ENCODE assay signal across 29 cellular contexts in genomic region chr3:195553268-195553667, GRCh38. TPM values are rescaled to one million over a fixed set of nuclear protein-coding genes. Genes with fewer than 3 reads are reported as not detected.
DNase-seq lines count a peak whose midpoint lies in the region; ATAC-seq, FAIRE-seq and TF ChIP-seq lines count a peak whose summit lies in the region.
"Had no signal": no experiment of that assay in that cellular context is flagged by ENCODE, and none has a peak within 500 bp of the region (broad histone marks: within the 10 kb centered on the region; RNA-seq: fewer than 3 reads in every experiment).

No MANE protein-coding gene starts in this region.

- no peak overlapping the region for H3K4me2 ChIP-seq in K562 (ENCODE audit: insufficient read depth, low read length)

- no peak for ATAC-seq in activated T-cell treated with anti-CD3 and anti-CD28 coated beads, Interleukin-2, amount 50 U/mL, for 4 hours
- no peak for ATAC-seq in K562
- no peak for ATAC-seq in GM21723 (IDR thresholded peaks at IDR 0.05; ENCODE audit: unreplicated experiment)
- no peak for ATAC-seq in mucosa of descending colon
- ATAC-seq in activated CD8-positive, alpha-beta memory T cell treated with anti-CD3 and anti-CD28 coated beads, Interleukin-2, amount 10 ng/mL, durations not matched to agents 7 days and 5 days = no peak
- ATAC-seq: activated CD4-positive, CD25-positive, alpha-beta regulatory T cell treated with anti-CD3 and anti-CD28 coated beads, Interleukin-2, amount 50 U/mL, for 24 hours; pancreas; PC-3; Right ventricle myocardium inferior had no signal

- 16% methylated on average over 7 of the region's 7 CpGs for WGBS in K562 (ENCODE audit: insufficient coverage, low coverage, missing lambda C conversion rate)

- H3K4me1 Mint-ChIP-seq in activated T-cell treated with anti-CD3 and anti-CD28 coated beads, Interleukin-2, amount 50 U/mL, for 24 hours (ENCODE audit: low read depth) = peaks cover 71% of the 10 kb centered on the region
- peaks cover 71% of the 10 kb centered on the region for H3K4me1 Mint-ChIP-seq in activated T-cell treated with anti-CD3 and anti-CD28 coated beads, Interleukin-2, amount 50 U/mL, for 4 hours (ENCODE audit: low read depth)
- H3K4me1 Mint-ChIP-seq in Caco-2 (ENCODE audit: low read depth, unreplicated experiment) (peaks cover 50% of the 10 kb centered on the region), osteocyte (ENCODE audit: unreplicated experiment) (no peaks in the 10 kb centered on the region)
- peaks cover 46% of the 10 kb centered on the region for H3K4me1 Mint-ChIP-seq in activated CD8-positive, alpha-beta memory T cell treated with anti-CD3 and anti-CD28 coated beads, Interleukin-2, amount 10 ng/mL, durations not matched to agents 7 days and 5 days

- H4K20me1 ChIP-seq in K562 (replicated peaks; ENCODE audit: control insufficient read depth, insufficient read depth, low read length) = no peaks in the 10 kb centered on the region

- H3K9me3 ChIP-seq in Caco-2 = no peaks in the 10 kb centered on the region
- no peaks in the 10 kb centered on the region for H3K9me3 ChIP-seq in K562 (replicated peaks; ENCODE audit: control insufficient read depth, insufficient read depth, low read depth, low read length)
- H3K9me3 ChIP-seq in mucosa of descending colon = no peaks in the 10 kb centered on the region
- H3K9me3 ChIP-seq: adrenal gland, HAP-1, pancreas, upper lobe of left lung had no signal

- in situ Hi-C loops in K562 (cut with MboI) = no loop called here

- H3K27me3 ChIP-seq in Caco-2 (replicated peaks; ENCODE audit: control insufficient read depth, insufficient read depth, low read length) (no peaks in the 10 kb centered on the region), K562 (ENCODE audit: control insufficient read depth in 2 of 2, insufficient read depth in 2 of 2, low read length in 2 of 2) (peaks cover 4 to 17% of the 10 kb centered on the region in 2 experiments; a peak in 2 of 5 replicates)
- H3K27me3 ChIP-seq: adrenal gland, pancreas, upper lobe of left lung had no signal

- no peaks in the 10 kb centered on the region for H3K36me3 Mint-ChIP-seq in activated T-cell treated with anti-CD3 and anti-CD28 coated beads, Interleukin-2, amount 50 U/mL, for 24 hours (ENCODE audit: low read depth)
- H3K36me3 Mint-ChIP-seq in activated T-cell treated with anti-CD3 and anti-CD28 coated beads, Interleukin-2, amount 50 U/mL, for 4 hours (ENCODE audit: insufficient read depth) = no peaks in the 10 kb centered on the region
- H3K36me3 Mint-ChIP-seq in Caco-2 (ENCODE audit: insufficient read depth, unreplicated experiment) = peaks cover 20% of the 10 kb centered on the region
- H3K36me3 Mint-ChIP-seq in osteocyte (ENCODE audit: unreplicated experiment) = no peaks in the 10 kb centered on the region
- no peaks in the 10 kb centered on the region for H3K36me3 Mint-ChIP-seq in activated CD8-positive, alpha-beta memory T cell treated with anti-CD3 and anti-CD28 coated beads, Interleukin-2, amount 10 ng/mL, durations not matched to agents 7 days and 5 days
- H3K36me3 Mint-ChIP-seq: brain had no signal

- H3K36me3 ChIP-seq in Caco-2 (ENCODE audit: control insufficient read depth, insufficient read depth, low read length) (no peaks in the 10 kb centered on the region), K562 (ENCODE audit: control insufficient read depth, insufficient read depth, low read length) (no peaks in the 10 kb centered on the region), mucosa of descending colon (ENCODE audit: low read depth) (no peaks in the 10 kb centered on the region)
- H3K36me3 ChIP-seq: adrenal gland, HAP-1, pancreas, upper lobe of left lung had no signal

- H3K27ac ChIP-seq in K562 (ENCODE audit: extremely low read depth, low read depth, low read length) = no peak overlapping the region
- H3K27ac ChIP-seq: adrenal gland, pancreas, upper lobe of left lung had no signal

- no peak overlapping the region for H3K4me3 ChIP-seq in Caco-2 (ENCODE audit: low read depth, low read length)
- H3K4me3 ChIP-seq in K562 = no peak overlapping the region
- H3K4me3 ChIP-seq in mucosa of descending colon = no peak overlapping the region
- H3K4me3 ChIP-seq: adrenal gland, HAP-1, pancreas, skin epidermis, upper lobe of left lung had no signal

- H3K79me2 ChIP-seq in K562 (ENCODE audit: control insufficient read depth, insufficient read depth, low read length) = no peaks in the 10 kb centered on the region

- no peaks in the 10 kb centered on the region for H3K9me1 ChIP-seq in K562 (ENCODE audit: control insufficient read depth, insufficient read depth, low read length)

- intact Hi-C loops in Caco-2 (cut with micrococcal nuclease; ENCODE audit: unreplicated experiment) = no loop called here
- intact Hi-C loops in K562 (cut with micrococcal nuclease) = no loop called here
- intact Hi-C loops in mucosa of descending colon (cut with DNase I, micrococcal nuclease) = no loop called here

- H3K27me3 Mint-ChIP-seq in activated T-cell treated with anti-CD3 and anti-CD28 coated beads, Interleukin-2, amount 50 U/mL, for 24 hours = no peaks in the 10 kb centered on the region
- H3K27me3 Mint-ChIP-seq in activated T-cell treated with anti-CD3 and anti-CD28 coated beads, Interleukin-2, amount 50 U/mL, for 4 hours (ENCODE audit: low read depth) = no peaks in the 10 kb centered on the region
- H3K27me3 Mint-ChIP-seq in Caco-2 (ENCODE audit: insufficient read depth, unreplicated experiment) = no peaks in the 10 kb centered on the region
- peaks cover 35% of the 10 kb centered on the region for H3K27me3 Mint-ChIP-seq in osteocyte (ENCODE audit: unreplicated experiment)
- peaks cover 3% of the 10 kb centered on the region for H3K27me3 Mint-ChIP-seq in activated CD8-positive, alpha-beta memory T cell treated with anti-CD3 and anti-CD28 coated beads, Interleukin-2, amount 10 ng/mL, durations not matched to agents 7 days and 5 days
- H3K27me3 Mint-ChIP-seq: IgD-negative memory B cell had no signal

- TF ChIP-seq EP300 in K562 (IDR thresholded peaks at IDR 0.05; ENCODE audit: low read length) = no peak

- H3K4me3 Mint-ChIP-seq in activated T-cell treated with anti-CD3 and anti-CD28 coated beads, Interleukin-2, amount 50 U/mL, for 24 hours = no peak overlapping the region
- H3K4me3 Mint-ChIP-seq in activated T-cell treated with anti-CD3 and anti-CD28 coated beads, Interleukin-2, amount 50 U/mL, for 4 hours = no peak overlapping the region
- no peak overlapping the region for H3K4me3 Mint-ChIP-seq in Caco-2 (ENCODE audit: unreplicated experiment)
- no peak overlapping the region for H3K4me3 Mint-ChIP-seq in osteocyte (ENCODE audit: unreplicated experiment)
- H3K4me3 Mint-ChIP-seq in activated CD8-positive, alpha-beta memory T cell treated with anti-CD3 and anti-CD28 coated beads, Interleukin-2, amount 10 ng/mL, durations not matched to agents 7 days and 5 days = no peak overlapping the region
- H3K4me3 Mint-ChIP-seq: activated T-helper 1 cell treated with anti-CD3 and anti-CD28 coated beads, Interleukin-12 subunit alpha, Interleukin-12 subunit beta, Interleukin-2, Interleukin-4 antibody, amounts not matched to agents 30 ng/mL and 10 ng/mL and 1 ng/mL, durations not matched to agents 14 hours and 24 hours and 36 hours; brain; IgD-negative memory B cell had no signal

- no peak for TF ChIP-seq POLR2A in K562 (conservative IDR thresholded peaks at IDR 0.05)

- POLR2A ChIA-PET in Caco-2 (lab: Charles Lee) = interaction anchor here (1.2 kb wide), 1 partner anchor 10 kb away, joined by 6 read pairs; the partner anchor contains the start of gene PPP1R2
- POLR2A ChIA-PET in K562 (lab: Yijun Ruan, JAX) = interaction anchor here (1.7 kb wide), 1 partner anchor 11 kb away, joined by 8 read pairs; the partner anchor contains the start of gene PPP1R2

- BruUV-seq in Caco-2 (replicated peaks; lab: Mats Ljungman, UMichigan) (no TSS peak), K562 (replicated peaks; lab: Mats Ljungman, UMichigan) (no TSS peak)

- FAIRE-seq in K562 (lab: Jason Lieb, UNC) = no peak
- FAIRE-seq: kidney, pancreas had no signal

- H3K4me1 ChIP-seq in Caco-2 (peaks cover 48% of the 10 kb centered on the region), K562 (replicated peaks in 1 of 2; ENCODE audit: control insufficient read depth in 2 of 2, insufficient read depth in 2 of 2, low read length in 2 of 2) (peaks cover 0 to 3% of the 10 kb centered on the region in 2 experiments; a peak in 1 of 5 replicates), mucosa of descending colon (ENCODE audit: low read depth) (peaks cover 40% of the 10 kb centered on the region)

- CTCF ChIA-PET in Caco-2 (lab: Charles Lee) = no interaction called here
- CTCF ChIA-PET in K562 (lab: Yijun Ruan, JAX; ENCODE audit: low intra/inter-chr PET ratio) = no interaction called here
- CTCF ChIA-PET in activated CD8-positive, alpha-beta memory T cell treated with anti-CD3 and anti-CD28 coated beads, Interleukin-2, amount 10 ng/mL, durations not matched to agents 7 days and 5 days (lab: Charles Lee) = interaction anchor here (1.2 kb wide), 3 partner anchors 282 to 341 kb away, joined by 3 read pairs; partner anchors contain the start of gene XXYLT1

- no peak for TF ChIP-seq RAD21 in K562 (CRISPR knock-in tag; conservative IDR thresholded peaks at IDR 0.05 in 1 of 2, IDR thresholded peaks at IDR 0.05 in 1 of 2)

- no peak for TF ChIP-seq CTCF in Caco-2 (IDR thresholded peaks at IDR 0.05; ENCODE audit: insufficient read depth in 1 of 2, low read depth in 1 of 2, low read length in 1 of 2, severe bottlenecking in 1 of 2, unreplicated experiment in 1 of 2)
- TF ChIP-seq CTCF in K562 (IDR thresholded peaks at IDR 0.05 in 2 of 3, conservative IDR thresholded peaks at IDR 0.05 in 1 of 3; ENCODE audit: insufficient read depth in 2 of 3, low read depth in 1 of 3, low read length in 3 of 3) = no peak
- no peak for TF ChIP-seq CTCF in osteocyte (IDR thresholded peaks at IDR 0.05)
- TF ChIP-seq CTCF in mucosa of descending colon (IDR thresholded peaks at IDR 0.05) = no peak

- peak overlapping the region; percentile 80 for H3K27ac Mint-ChIP-seq in activated T-cell treated with anti-CD3 and anti-CD28 coated beads, Interleukin-2, amount 50 U/mL, for 24 hours
- H3K27ac Mint-ChIP-seq in Caco-2 (ENCODE audit: unreplicated experiment) = peak overlapping the region; percentile 54
- no peak overlapping the region for H3K27ac Mint-ChIP-seq in osteocyte (ENCODE audit: unreplicated experiment)
- H3K27ac Mint-ChIP-seq in activated CD8-positive, alpha-beta memory T cell treated with anti-CD3 and anti-CD28 coated beads, Interleukin-2, amount 10 ng/mL, durations not matched to agents 7 days and 5 days = no peak overlapping the region

- DNase-seq in activated T-cell treated with anti-CD3 and anti-CD28 coated beads, Interleukin-2, amount 50 U/mL, for 24 hours = no peak
- no peak for DNase-seq in activated T-cell treated with anti-CD3 and anti-CD28 coated beads, Interleukin-2, amount 50 U/mL, for 4 hours
- DNase-seq in Caco-2 (no peak), K562 (ENCODE audit: extremely low read depth in 1 of 4, low spot score in 3 of 4) (no peak), osteocyte (ENCODE audit: extremely low spot score, unreplicated experiment) (peak; percentile 42), mucosa of descending colon (no peak)
- no peak for DNase-seq in activated CD8-positive, alpha-beta memory T cell treated with anti-CD3 and anti-CD28 coated beads, Interleukin-2, amount 10 ng/mL, durations not matched to agents 7 days and 5 days
- DNase-seq: adrenal gland, Calu3, DMS79 treated with DMSO at 0.1 percent for 48 hours, kidney, midbrain, NCI-H1092, NCI-H187, NCI-H2171, NCI-H510A treated with DMSO at 0.1 percent for 48 hours, pancreas, PC-3, retina, upper lobe of left lung had no signal

- 0 out of 2 replicates have a peak overlapping the region, but pooled peaks have one; percentile 9 for H2AFZ ChIP-seq in K562 (ENCODE audit: low read depth, low read length)

- no peaks in the 10 kb centered on the region for H3K9me3 Mint-ChIP-seq in activated T-cell treated with anti-CD3 and anti-CD28 coated beads, Interleukin-2, amount 50 U/mL, for 24 hours
- H3K9me3 Mint-ChIP-seq in activated T-cell treated with anti-CD3 and anti-CD28 coated beads, Interleukin-2, amount 50 U/mL, for 4 hours = no peaks in the 10 kb centered on the region
- peaks cover 9% of the 10 kb centered on the region for H3K9me3 Mint-ChIP-seq in Caco-2 (ENCODE audit: unreplicated experiment)
- no peaks in the 10 kb centered on the region for H3K9me3 Mint-ChIP-seq in osteocyte (ENCODE audit: unreplicated experiment)
- H3K9me3 Mint-ChIP-seq in activated CD8-positive, alpha-beta memory T cell treated with anti-CD3 and anti-CD28 coated beads, Interleukin-2, amount 10 ng/mL, durations not matched to agents 7 days and 5 days (ENCODE audit: low read depth) = no peaks in the 10 kb centered on the region
- H3K9me3 Mint-ChIP-seq: activated T-helper 1 cell treated with anti-CD3 and anti-CD28 coated beads, Interleukin-12 subunit alpha, Interleukin-12 subunit beta, Interleukin-2, Interleukin-4 antibody, amounts not matched to agents 30 ng/mL and 10 ng/mL and 1 ng/mL, durations not matched to agents 14 hours and 24 hours and 36 hours; IgD-negative memory B cell had no signal

- no peak overlapping the region for H3K9ac ChIP-seq in K562 (ENCODE audit: insufficient read depth in 1 of 2, low read depth in 2 of 2, low read length in 2 of 2)

RNA-seq across cellular contexts. Expression of gene PPP1R2, which starts 10.1 kb away (rescaled TPM):
- total RNA-seq in activated T-cell treated with anti-CD3 and anti-CD28 coated beads, Interleukin-2, amount 50 U/mL, for 4 hours = 10 to 100 TPM; 73.2 to 91.7 (median 77.6) TPM
- total RNA-seq in Caco-2 (2022) (135 and 150 TPM in 2 replicates), K562 (2014; rRNA removed) (115 and 196 TPM in 2 replicates), K562 (2014; rRNA removed; fragmentation: Illumina TruSeq; extraction: Trizol) (42.4 and 43.6 TPM in 2 replicates), K562 (2015; rRNA removed; fragmentation: Illumina TruSeq; extraction: Trizol) (38.0 and 51.0 TPM in 2 replicates), K562 (2021) (40.3 and 43.1 TPM in 2 replicates), osteocyte (42.2 and 42.8 TPM in 2 replicates), mucosa of descending colon (10 to 100 TPM; 42.6 to 60.0 (median 46.2) TPM)
- 24.1 and 28.1 TPM in 2 replicates for total RNA-seq in K562 (2011; cell fraction: chromatin; rRNA removed; ENCODE audit: low replicate concordance)
- total RNA-seq in K562 (2011; cell fraction: nucleolus; rRNA removed) = 30.3 and 30.7 TPM in 2 replicates
- total RNA-seq in K562 (2011; cell fraction: nucleoplasm; rRNA removed) = 19.5 and 31.0 TPM in 2 replicates
- polyA plus RNA-seq in K562 (2011; rRNA removed) (29.9 and 46.0 TPM in 2 replicates), K562 (2014; fragmentation: Illumina TruSeq; extraction: Trizol) (27.1 and 33.6 TPM in 2 replicates), K562 (2014; fragmentation: Nextera tagmentation; extraction: Ambion mirVana) (10 to 100 TPM in 1 of 2 experiments, 1 to 10 TPM in 1; 9.4 to 10.5 TPM), K562 (2014; rRNA removed) (18.7 and 19.9 TPM in 2 replicates)
- polyA plus RNA-seq in K562 (2011; cell fraction: cytosol; rRNA removed) = 13.0 and 36.8 TPM in 2 replicates
- 22.0 and 35.1 TPM in 2 replicates for polyA plus RNA-seq in K562 (2011; cell fraction: nucleus; rRNA removed)
- polyA plus RNA-seq in K562 (2012) = 19.6 and 48.2 TPM in 2 replicates
- polyA minus RNA-seq in K562 (2011; rRNA and poly(A)+ RNA removed) = 65.6 and 72.0 TPM in 2 replicates
- 34.6 and 47.6 TPM in 2 replicates for polyA minus RNA-seq in K562 (2011; cell fraction: cytosol; rRNA and poly(A)+ RNA removed)
- polyA minus RNA-seq in K562 (2011; cell fraction: nucleus; rRNA and poly(A)+ RNA removed) = 29.4 and 35.7 TPM in 2 replicates
- total RNA-seq in activated CD8-positive, alpha-beta memory T cell treated with anti-CD3 and anti-CD28 coated beads, Interleukin-2, amount 10 ng/mL, durations not matched to agents 7 days and 5 days = 10 to 100 TPM; 72.0 to 91.8 TPM

RNA-seq across cellular contexts. Expression of gene APOD, which starts 30.5 kb away (rescaled TPM):
- total RNA-seq in activated T-cell treated with anti-CD3 and anti-CD28 coated beads, Interleukin-2, amount 50 U/mL, for 4 hours = not detected
- 62.0 and 101 TPM in 2 replicates for total RNA-seq in Caco-2 (2022)
- total RNA-seq in K562 (2011; cell fraction: chromatin; rRNA removed; ENCODE audit: low replicate concordance) = 0.42 and 0.58 TPM in 2 replicates
- total RNA-seq in K562 (2011; cell fraction: nucleolus; rRNA removed) = 1.3 TPM in 2 replicates
- total RNA-seq in K562 (2011; cell fraction: nucleoplasm; rRNA removed) = 0.29 and 1.8 TPM in 2 replicates
- total RNA-seq in K562 (2014; rRNA removed) = not detected in 2 replicates
- total RNA-seq in K562 (2014; rRNA removed; fragmentation: Illumina TruSeq; extraction: Trizol) = 0.25 and 0.48 TPM in 2 replicates
- 0.18 TPM in 1 of 2 replicates, not detected in the other for total RNA-seq in K562 (2015; rRNA removed; fragmentation: Illumina TruSeq; extraction: Trizol)
- 0.33 and 0.83 TPM in 2 replicates for total RNA-seq in K562 (2021)
- 0.50 TPM in 1 of 2 replicates, not detected in the other for polyA plus RNA-seq in K562 (2011; rRNA removed)
- 0.04 and 0.27 TPM in 2 replicates for polyA plus RNA-seq in K562 (2011; cell fraction: cytosol; rRNA removed)
- polyA plus RNA-seq in K562 (2011; cell fraction: nucleus; rRNA removed) = 0.11 and 0.21 TPM in 2 replicates
- polyA plus RNA-seq in K562 (2012) = 0.26 and 1.4 TPM in 2 replicates
- 0.48 and 0.54 TPM in 2 replicates for polyA plus RNA-seq in K562 (2014; fragmentation: Illumina TruSeq; extraction: Trizol)
- under 1 TPM; 0.36 to 0.44 TPM for polyA plus RNA-seq in K562 (2014; fragmentation: Nextera tagmentation; extraction: Ambion mirVana)
- polyA plus RNA-seq in K562 (2014; rRNA removed) = 0.32 TPM in 1 of 2 replicates, not detected in the other
- 0.36 and 0.74 TPM in 2 replicates for polyA minus RNA-seq in K562 (2011; rRNA and poly(A)+ RNA removed)
- not detected in 2 replicates for polyA minus RNA-seq in K562 (2011; cell fraction: cytosol; rRNA and poly(A)+ RNA removed)
- polyA minus RNA-seq in K562 (2011; cell fraction: nucleus; rRNA and poly(A)+ RNA removed) = not detected in 2 replicates
- total RNA-seq in osteocyte = 2.6 and 3.2 TPM in 2 replicates
- 10 to 100 TPM in 2 of 3 donors, 1 to 10 TPM in 1; 8.7 to 73.6 (median 10.7) TPM for total RNA-seq in mucosa of descending colon
- total RNA-seq in activated CD8-positive, alpha-beta memory T cell treated with anti-CD3 and anti-CD28 coated beads, Interleukin-2, amount 10 ng/mL, durations not matched to agents 7 days and 5 days = 1 to 10 TPM in 1 of 2 experiments, not detected in 1; 9.3 TPM
- total RNA-seq: Calu3, PC-3 had no signal
- polyA plus RNA-seq: IgD-negative memory B cell, neural cell had no signal

Comparison
In these comparisons a context has a peak if more than half of its experiments do, and no peak if none do; other contexts are left out.
1. H3K27ac Mint-ChIP-seq: peak in activated T-cell treated with anti-CD3 and anti-CD28 coated beads, Interleukin-2, amount 50 U/mL, for 24 hours (single experiment) and Caco-2 (single experiment); none in osteocyte (single experiment) and activated CD8-positive, alpha-beta memory T cell treated with anti-CD3 and anti-CD28 coated beads, Interleukin-2, amount 10 ng/mL, durations not matched to agents 7 days and 5 days (single experiment).